In genomic region chr1:160669276-160669675, GRCh38 we compare ENCODE assay signal across 11 cellular contexts. TPM values are rescaled to one million over a fixed set of nuclear protein-coding genes. Genes with fewer than 3 reads are reported as not detected.
"Had no signal": no experiment of that assay in that cellular context is flagged by ENCODE, and none has a peak within 500 bp of the region (broad histone marks: within the 10 kb centered on the region; RNA-seq: fewer than 3 reads in every experiment).

No MANE protein-coding gene starts in this region.

- H3K27ac ChIP-seq: GM23248, HL-60 had no signal

- H3K36me3 ChIP-seq: HAP-1 had no signal

- H3K4me3 Mint-ChIP-seq: HFFc6, IgD-negative memory B cell had no signal

- H3K27ac Mint-ChIP-seq: HFFc6, IgD-negative memory B cell had no signal

- FAIRE-seq: HepG2 had no signal

- H3K4me3 ChIP-seq: GM23248, HAP-1 had no signal

- H3K27me3 Mint-ChIP-seq: IgD-negative memory B cell had no signal

- H3K9me3 Mint-ChIP-seq: HFFc6 had no signal

- ATAC-seq: HepG2 had no signal

- H3K9me3 ChIP-seq: HAP-1 had no signal

- DNase-seq: GM23248, GOT3, H7, HFFc6, KG1 had no signal

- H3K9ac ChIP-seq: GM23248 had no signal

RNA-seq across cellular contexts. Expression of gene SLAMF1, which starts 22.4 kb away (rescaled TPM):
- total RNA-seq: GM23248, H4, H7, HepG2, HFFc6 had no signal
- polyA plus RNA-seq: GM23248, HepG2 had no signal

RNA-seq across cellular contexts. Expression of gene CD48, which starts 42.3 kb away (rescaled TPM):
- total RNA-seq: GM23248, H4, HepG2, HFFc6, HT1080 had no signal
- polyA plus RNA-seq: GM23248, HepG2 had no signal
